In genomic region chr1:204837440-204838084, GRCh38 we compare ENCODE assay signal across 2 cellular contexts.
TF ChIP-seq lines count a peak whose summit lies in the region.

No MANE protein-coding gene starts in this region.

TF ChIP-seq in GM23338, 12 proteins besides CTCF, POLR2A, EP300 and RAD21:
- TF ChIP-seq REST (IDR thresholded peaks at IDR 0.05; ENCODE audit: unreplicated experiment) (peak; percentile 94), ZNF462 (CRISPR knock-in tag; IDR thresholded peaks at IDR 0.05) (peak; percentile 32; the same call in 1 of the 2 replicates), ZNF114 (CRISPR knock-in tag; IDR thresholded peaks at IDR 0.05) (no peak)

TF ChIP-seq in H1, 55 proteins besides CTCF, POLR2A, EP300 and RAD21 (continued from another document):
- TF ChIP-seq SUZ12 (IDR thresholded peaks at IDR 0.05; ENCODE audit: low read length) (no peak), CTBP2 (IDR thresholded peaks at IDR 0.05; ENCODE audit: borderline replicate concordance, insufficient read depth, insufficient read length, low read length) (no peak), ASH2L (IDR thresholded peaks at IDR 0.05; ENCODE audit: low read length) (no peak)
